ENCODE assay signal across 33 cellular contexts in the genomic region with DNA sequence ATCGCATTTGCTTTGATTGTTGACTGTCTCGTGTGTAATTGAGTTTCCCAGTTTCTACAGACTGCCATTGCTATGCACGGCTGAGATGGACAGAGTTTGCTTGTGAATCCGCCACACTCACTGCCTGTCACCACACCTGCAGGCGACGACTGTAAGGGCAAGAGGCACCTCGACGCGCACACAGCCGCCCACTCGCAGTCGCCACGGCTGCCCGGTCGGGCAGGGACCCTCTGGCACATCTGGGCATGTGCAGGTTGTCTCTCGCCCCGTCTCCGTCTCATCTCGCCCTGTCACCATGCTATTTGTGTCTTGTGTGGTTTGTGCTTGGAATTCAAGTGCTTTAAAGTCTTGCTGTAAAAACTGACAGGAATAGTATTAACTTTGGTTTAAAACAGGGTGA.
"Had no signal": no experiment of that assay in that cellular context is flagged by ENCODE, and none has a peak within 500 bp of the region (broad histone marks: within the 10 kb centered on the region; RNA-seq: fewer than 3 reads in every experiment).

No MANE protein-coding gene starts in this region.

- H3K9me3 Mint-ChIP-seq: activated B cell treated with CpG ODN at 0.5 μM for 24 hours; activated CD8-positive, alpha-beta T cell treated with anti-CD3 and anti-CD28 coated beads for 36 hours; activated T-cell treated with anti-CD3 and anti-CD28 coated beads, Interleukin-2, amount 50 U/mL, for 4 hours; activated T-helper 17 cell treated with anti-CD3 and anti-CD28 coated beads, Interleukin-2, amount 50 U/mL, for 72 hours; T-helper 2 cell treated with Interferon-gamma antibody and Interleukin-4, amounts not matched to agents 5 μg/mL and 100 μg/mL, for 36 hours had no signal

- H3K27me3 ChIP-seq: brain microvascular endothelial cell had no signal

- FAIRE-seq: astrocyte, bronchial epithelial cell, colon, endometrium, frontal cortex had no signal

- ATAC-seq: activated CD4-positive, CD25-positive, alpha-beta regulatory T cell treated with anti-CD3 and anti-CD28 coated beads, Interleukin-2, amount 50 U/mL, for 24 hours; activated CD8-positive, alpha-beta T cell treated with anti-CD3 and anti-CD28 coated beads for 36 hours; activated T-cell treated with anti-CD3 and anti-CD28 coated beads, Interleukin-2, amount 50 U/mL, for 4 hours; activated T-helper 17 cell treated with anti-CD3 and anti-CD28 coated beads, Interleukin-2, amount 50 U/mL, for 72 hours; esophagus mucosa; T-helper 17 cell had no signal

- H3K27ac ChIP-seq: brain microvascular endothelial cell, WERI-Rb-1 had no signal

- H3K27ac Mint-ChIP-seq: activated B cell treated with CpG ODN at 0.5 μM for 24 hours; activated CD8-positive, alpha-beta T cell treated with anti-CD3 and anti-CD28 coated beads for 36 hours; activated naive CD8-positive, alpha-beta T cell; activated T-helper 17 cell treated with anti-CD3 and anti-CD28 coated beads, Interleukin-2, amount 50 U/mL, for 72 hours; T-helper 17 cell; T-helper 2 cell treated with Interferon-gamma antibody and Interleukin-4, amounts not matched to agents 5 μg/mL and 100 μg/mL, for 36 hours had no signal

- H3K4me1 Mint-ChIP-seq: activated B cell treated with CpG ODN at 0.5 μM for 24 hours; activated T-helper 17 cell treated with anti-CD3 and anti-CD28 coated beads, Interleukin-2, amount 50 U/mL, for 72 hours had no signal

- DNase-seq: activated B cell treated with CpG ODN at 0.5 μM for 24 hours; activated CD4-positive, alpha-beta T cell treated with anti-CD3 and anti-CD28 coated beads for 48 hours; activated CD4-positive, alpha-beta T cell treated with anti-CD3 and anti-CD28 coated beads, Interleukin-2, amount 50 U/mL, for 1 hour; activated CD4-positive, alpha-beta T cell treated with anti-CD3 and anti-CD28 coated beads, Interleukin-2, amount 50 U/mL, for 48 hours; activated CD8-positive, alpha-beta memory T cell treated with anti-CD3 and anti-CD28 coated beads for 24 hours; activated CD8-positive, alpha-beta T cell treated with anti-CD3 and anti-CD28 coated beads for 36 hours; activated effector memory CD4-positive, alpha-beta T cell treated with Interleukin-2 at 50 U/mL for 16 hours; activated gamma-delta T cell treated with Interleukin-2 at 50 U/mL for 16 hours; activated naive CD4-positive, alpha-beta T cell treated with anti-CD3 and anti-CD28 coated beads, Interleukin-2, amount 50 U/mL, for 16 hours; activated naive CD4-positive, alpha-beta T cell treated with Interleukin-2 at 50 U/mL for 16 hours; activated T-cell treated with anti-CD3 and anti-CD28 coated beads, Interleukin-2, amount 50 U/mL, for 4 hours; amniotic stem cell; anterior cingulate cortex; brain microvascular endothelial cell; caudate nucleus; cortex of kidney; dermis blood vessel endothelial cell; effector CD4-positive, alpha-beta T cell; foreskin fibroblast; T-helper 1 cell; T-helper 17 cell; T1000; WERI-Rb-1 had no signal

- H3K27me3 Mint-ChIP-seq: activated B cell treated with CpG ODN at 0.5 μM for 24 hours; activated CD8-positive, alpha-beta T cell treated with anti-CD3 and anti-CD28 coated beads for 36 hours; activated naive CD8-positive, alpha-beta T cell; activated T-helper 17 cell treated with anti-CD3 and anti-CD28 coated beads, Interleukin-2, amount 50 U/mL, for 72 hours; T-helper 17 cell had no signal

- H3K4me3 Mint-ChIP-seq: activated B cell treated with CpG ODN at 0.5 μM for 24 hours; activated CD8-positive, alpha-beta T cell treated with anti-CD3 and anti-CD28 coated beads for 36 hours; activated naive CD8-positive, alpha-beta T cell; activated T-cell treated with anti-CD3 and anti-CD28 coated beads, Interleukin-2, amount 50 U/mL, for 4 hours; activated T-helper 17 cell treated with anti-CD3 and anti-CD28 coated beads, Interleukin-2, amount 50 U/mL, for 72 hours; T-helper 17 cell; T-helper 2 cell treated with Interferon-gamma antibody and Interleukin-4, amounts not matched to agents 5 μg/mL and 100 μg/mL, for 36 hours had no signal
